ENCODE assay signal across 12 cellular contexts in the genomic region with DNA sequence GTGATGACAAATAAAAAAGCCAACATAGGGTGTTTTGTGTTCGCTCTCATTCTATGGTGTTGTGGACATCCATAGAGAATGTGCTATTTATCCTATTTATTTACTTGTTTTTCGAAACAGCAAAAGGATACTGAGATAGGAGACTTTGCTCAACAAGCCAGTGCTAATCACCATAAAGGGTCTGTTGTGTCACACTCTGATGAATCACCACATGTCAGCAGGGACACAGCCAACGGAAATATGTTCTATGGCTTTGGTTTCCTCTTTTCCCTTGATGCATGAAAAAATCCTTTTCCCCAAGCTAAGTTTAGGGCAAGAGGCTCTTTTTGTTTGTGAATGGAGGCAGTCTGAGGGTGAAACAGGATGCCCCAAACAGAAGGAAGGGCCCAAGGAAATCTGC.
A peak's percentile ranks its signal among the peaks of the same experiment; 100 is the strongest.
DNase-seq lines count a peak whose midpoint lies in the region; ATAC-seq and TF ChIP-seq lines count a peak whose summit lies in the region.
"Had no signal": no experiment of that assay in that cellular context is flagged by ENCODE, and none has a peak within 500 bp of the region (broad histone marks: within the 10 kb centered on the region; RNA-seq: fewer than 3 reads in every experiment).

No MANE protein-coding gene starts in this region.

- ATAC-seq in HG03520 (IDR thresholded peaks at IDR 0.05; ENCODE audit: unreplicated experiment) (no peak), GM19455 (IDR thresholded peaks at IDR 0.05; ENCODE audit: unreplicated experiment) (no peak), HG03108 (IDR thresholded peaks at IDR 0.05; ENCODE audit: unreplicated experiment) (no peak)

- CTCF ChIA-PET in HEK293T (lab: Yijun Ruan, JAX): no interaction called here

- DNase-seq in COLO829 (ENCODE audit: low spot score) (peak; percentile 67), RPMI7951 (ENCODE audit: low read depth) (peak; percentile 69), fibroblast of peridontal ligament (ENCODE audit: extremely low read depth) (peak; percentile 52), renal cortical epithelial cell (ENCODE audit: low read depth) (peak; percentile 63), HEK293T (ENCODE audit: extremely low spot score) (no peak)
- DNase-seq: activated T-cell treated with anti-CD3 and anti-CD28 coated beads, Interleukin-2, amount 50 U/mL, for 48 hours; CD4-positive, alpha-beta T cell; H7; NCI-H2171 had no signal

- POLR2A ChIA-PET in HEK293T (lab: Yijun Ruan, JAX): no interaction called here

TF ChIP-seq in HEK293T, 16 proteins besides CTCF, POLR2A, EP300 and RAD21:
- TF ChIP-seq FOXK2 (IDR thresholded peaks at IDR 0.05) (no peak), ZNF384 (IDR thresholded peaks at IDR 0.05) (no peak)
